In genomic region chr19:9796113-9796773, GRCh38 we compare ENCODE assay signal across 8 cellular contexts. TPM values are rescaled to one million over a fixed set of nuclear protein-coding genes. Genes with fewer than 3 reads are reported as not detected.
A peak's percentile ranks its signal among the peaks of the same experiment; 100 is the strongest.
DNase-seq lines count a peak whose midpoint lies in the region; ATAC-seq and TF ChIP-seq lines count a peak whose summit lies in the region.

No MANE protein-coding gene starts in this region.

- TF ChIP-seq CTCF in GM06990 (IDR thresholded peaks at IDR 0.05; ENCODE audit: insufficient read depth, low read length, poor library complexity, severe bottlenecking) (peak; percentile 76), liver (IDR thresholded peaks at IDR 0.05; ENCODE audit: low read depth, low read length, missing input control) (peak; percentile 89)

- no peak overlapping the region for H3K4me3 Mint-ChIP-seq in dendritic cell treated with granulocyte-macrophage colony-stimulating factor and Interleukin-4, amounts not matched to agents 40 ng/mL and 50 ng/mL, for 4 days

- peaks cover 0 to 4% (median 1%) of the 10 kb centered on the region in 4 donors for H3K4me1 ChIP-seq in liver (ENCODE audit: control insufficient read depth in 4 of 4, insufficient read depth in 4 of 4, low read length in 3 of 4)

- H3K9me3 Mint-ChIP-seq in dendritic cell treated with granulocyte-macrophage colony-stimulating factor and Interleukin-4, amounts not matched to agents 40 ng/mL and 50 ng/mL, for 4 days = no peaks in the 10 kb centered on the region

- peaks cover 20% of the 10 kb centered on the region for H3K36me3 Mint-ChIP-seq in dendritic cell treated with granulocyte-macrophage colony-stimulating factor and Interleukin-4, amounts not matched to agents 40 ng/mL and 50 ng/mL, for 4 days (ENCODE audit: low read depth)

- intact Hi-C loops in dendritic cell treated with granulocyte-macrophage colony-stimulating factor and Interleukin-4, amounts not matched to agents 40 ng/mL and 50 ng/mL, for 4 days (cut with micrococcal nuclease) = loop anchor here (1.0 to 10.0 kb wide), 2 partner anchors 170 to 591 kb away; no protein-coding TSS in a partner anchor

- no peak for ATAC-seq in GM18867 (IDR thresholded peaks at IDR 0.05; ENCODE audit: unreplicated experiment)

- H3K27ac Mint-ChIP-seq in dendritic cell treated with granulocyte-macrophage colony-stimulating factor and Interleukin-4, amounts not matched to agents 40 ng/mL and 50 ng/mL, for 4 days = peak overlapping the region; percentile 72

- TF ChIP-seq RAD21 in liver (IDR thresholded peaks at IDR 0.05) = peak; percentile 94 to 99

- H3K27ac ChIP-seq in liver (ENCODE audit: low read depth in 1 of 2, low read length in 2 of 2) = peak overlapping the region; percentile 17 to 48

- H3K9ac ChIP-seq in liver (ENCODE audit: low read depth in 1 of 2, low read length in 2 of 2) = no peak overlapping the region

- H3K36me3 ChIP-seq in GM06990 (ENCODE audit: control insufficient read depth, insufficient read depth, low read length) (no peaks in the 10 kb centered on the region), liver (ENCODE audit: control insufficient read depth in 4 of 4, insufficient read depth in 3 of 4, low read depth in 1 of 4, low read length in 3 of 4) (no peaks in the 10 kb centered on the region)

- no peaks in the 10 kb centered on the region for H3K27me3 Mint-ChIP-seq in dendritic cell treated with granulocyte-macrophage colony-stimulating factor and Interleukin-4, amounts not matched to agents 40 ng/mL and 50 ng/mL, for 4 days

- no peaks in the 10 kb centered on the region for H3K9me3 ChIP-seq in liver (ENCODE audit: control insufficient read depth in 4 of 4, low read length in 3 of 4)

- peaks cover 17% of the 10 kb centered on the region for H3K4me1 Mint-ChIP-seq in dendritic cell treated with granulocyte-macrophage colony-stimulating factor and Interleukin-4, amounts not matched to agents 40 ng/mL and 50 ng/mL, for 4 days (ENCODE audit: low read depth)

- H3K27me3 ChIP-seq in GM06990 (replicated peaks; ENCODE audit: control insufficient read depth, insufficient read depth, low read length) (no peaks in the 10 kb centered on the region), liver (ENCODE audit: control insufficient read depth in 4 of 4, insufficient read depth in 4 of 4, low read length in 3 of 4) (no peaks in the 10 kb centered on the region)

- 52% methylated on average over 6 of the region's 6 CpGs for WGBS in liver

- DNase-seq in GM06990 (ENCODE audit: extremely low read depth, insufficient read length) (peak; percentile 51), HPDE6-E6E7 (ENCODE audit: extremely low spot score) (peak; percentile 74), NCI-H82 (lab: John Stamatoyannopoulos, UW) (peak; percentile 89)
- peak; percentile 81 for DNase-seq in activated CD4-positive, alpha-beta T cell treated with anti-CD3 and anti-CD28 coated beads, Interleukin-2, amount 50 U/mL, for 1 hour
- peak; percentile 56 to 67 (median 65) for DNase-seq in stimulated activated CD4-positive, alpha-beta T cell treated with anti-CD3 and anti-CD28 coated beads, TNF-alpha, amount 100 ng/mL, for 1 hour (ENCODE audit: low read depth in 3 of 3, low spot score in 1 of 3)

- H3K4me3 ChIP-seq in GM06990 (replicated peaks; ENCODE audit: low read depth, low read length) (no peak overlapping the region), liver (ENCODE audit: low read depth in 1 of 3, low read length in 3 of 3) (no peak overlapping the region)

TF ChIP-seq in liver, 16 proteins besides CTCF, POLR2A, EP300 and RAD21:
- TF ChIP-seq FOXA2 (IDR thresholded peaks at IDR 0.05) = no peak
- TF ChIP-seq RXRA (IDR thresholded peaks at IDR 0.05) = no peak
- no peak for TF ChIP-seq NR2F2 (IDR thresholded peaks at IDR 0.05)
- TF ChIP-seq ZBTB33 (IDR thresholded peaks at IDR 0.05) = no peak
- TF ChIP-seq REST (IDR thresholded peaks at IDR 0.05) = no peak
- TF ChIP-seq HNF4A (conservative IDR thresholded peaks at IDR 0.05) = no peak
- peak; percentile 86 for TF ChIP-seq YY1 (IDR thresholded peaks at IDR 0.05)
- TF ChIP-seq SP1 (IDR thresholded peaks at IDR 0.05) = peak; percentile 14
- no peak for TF ChIP-seq MAX (IDR thresholded peaks at IDR 0.05)
- no peak for TF ChIP-seq EGR1 (IDR thresholded peaks at IDR 0.05; ENCODE audit: low read depth in 2 of 2)
- no peak for TF ChIP-seq ATF3 (IDR thresholded peaks at IDR 0.05)
- peak in 1 of 2 donors; percentile 41 for TF ChIP-seq GABPA (IDR thresholded peaks at IDR 0.05 in 1 of 2, conservative IDR thresholded peaks at IDR 0.05 in 1 of 2)
- TF ChIP-seq HNF4G (IDR thresholded peaks at IDR 0.05) = no peak
- no peak for TF ChIP-seq TAF1 (conservative IDR thresholded peaks at IDR 0.05)
- TF ChIP-seq JUND (IDR thresholded peaks at IDR 0.05) = no peak
- peak; percentile 23 for TF ChIP-seq FOXA1 (IDR thresholded peaks at IDR 0.05)

RNA-seq across cellular contexts. Expression of gene FBXL12, which starts 22.6 kb away (rescaled TPM):
- 10 to 100 TPM; 10.2 to 10.3 TPM for total RNA-seq in liver
- 10 to 100 TPM in 1 of 2 donors, 1 to 10 TPM in 1; 10.0 to 11.7 TPM for polyA plus RNA-seq in liver

RNA-seq across cellular contexts. Expression of gene ZNF846, which starts 27.7 kb away (rescaled TPM):
- total RNA-seq in liver = 1 to 10 TPM; 6.6 to 9.4 TPM
- 1 to 10 TPM; 1.6 to 6.7 TPM for polyA plus RNA-seq in liver

RNA-seq across cellular contexts. Expression of gene UBL5, which starts 31.5 kb away (rescaled TPM):
- total RNA-seq in liver = 100 to 1,000 TPM; 155 to 157 TPM
- 100 to 1,000 TPM; 252 to 339 TPM for polyA plus RNA-seq in liver

RNA-seq across cellular contexts. Expression of gene PIN1, which starts 38.9 kb away (rescaled TPM):
- 10 to 100 TPM; 35.7 to 44.1 TPM for total RNA-seq in liver
- 10 to 100 TPM; 34.4 to 51.3 TPM for polyA plus RNA-seq in liver
